1 cellular context compared by ENCODE assay signal in the genomic region with DNA sequence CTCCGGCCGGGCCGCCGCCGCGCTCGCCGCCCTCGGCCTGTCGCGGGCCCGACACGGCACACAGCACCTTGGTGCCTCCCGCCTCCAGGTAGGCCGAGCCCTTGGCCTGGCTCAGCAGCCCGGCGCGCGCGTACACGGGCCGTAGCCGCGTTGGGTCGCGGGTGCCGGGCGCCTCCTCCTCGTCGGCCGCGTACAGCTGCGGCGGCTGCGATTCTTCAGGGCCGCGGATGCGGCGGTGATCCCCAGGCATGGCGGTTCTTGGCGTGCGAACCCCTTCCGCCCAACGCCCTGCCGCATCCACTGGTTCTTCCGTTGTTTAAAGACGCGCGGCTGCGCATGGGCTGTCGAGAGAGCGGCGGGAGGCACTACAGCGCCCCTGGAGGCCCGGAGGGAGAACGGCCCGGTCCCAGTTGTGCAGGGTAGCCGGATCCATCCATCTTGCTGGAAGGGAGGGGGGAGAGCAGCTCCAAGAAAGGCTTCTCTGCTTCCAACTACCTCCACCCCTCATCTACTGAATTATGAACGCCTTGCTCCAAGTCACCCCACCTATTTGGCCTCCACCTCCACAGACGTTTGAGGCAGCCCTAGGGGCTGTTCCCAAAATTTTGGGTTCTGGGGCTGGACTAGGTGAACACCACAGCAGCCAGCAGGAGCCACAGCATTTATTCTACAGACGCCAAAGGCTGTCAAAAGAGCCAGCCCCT.
TF ChIP-seq lines count a peak whose summit lies in the region.

Gene EXOSC6 (minus strand): TSS at position 290 of the 704 bp plus-strand sequence. CDS start 40 bp downstream, at position 250.

TF ChIP-seq in HepG2, 621 proteins besides CTCF, POLR2A, EP300 and RAD21 (continued from another document and continues in another):
- TF ChIP-seq KIAA2018 (CRISPR knock-in tag; IDR thresholded peaks at IDR 0.05; ENCODE audit: borderline replicate concordance): peak; percentile 42; the same call in 1 of the 2 replicates
- TF ChIP-seq, protein P1, sequence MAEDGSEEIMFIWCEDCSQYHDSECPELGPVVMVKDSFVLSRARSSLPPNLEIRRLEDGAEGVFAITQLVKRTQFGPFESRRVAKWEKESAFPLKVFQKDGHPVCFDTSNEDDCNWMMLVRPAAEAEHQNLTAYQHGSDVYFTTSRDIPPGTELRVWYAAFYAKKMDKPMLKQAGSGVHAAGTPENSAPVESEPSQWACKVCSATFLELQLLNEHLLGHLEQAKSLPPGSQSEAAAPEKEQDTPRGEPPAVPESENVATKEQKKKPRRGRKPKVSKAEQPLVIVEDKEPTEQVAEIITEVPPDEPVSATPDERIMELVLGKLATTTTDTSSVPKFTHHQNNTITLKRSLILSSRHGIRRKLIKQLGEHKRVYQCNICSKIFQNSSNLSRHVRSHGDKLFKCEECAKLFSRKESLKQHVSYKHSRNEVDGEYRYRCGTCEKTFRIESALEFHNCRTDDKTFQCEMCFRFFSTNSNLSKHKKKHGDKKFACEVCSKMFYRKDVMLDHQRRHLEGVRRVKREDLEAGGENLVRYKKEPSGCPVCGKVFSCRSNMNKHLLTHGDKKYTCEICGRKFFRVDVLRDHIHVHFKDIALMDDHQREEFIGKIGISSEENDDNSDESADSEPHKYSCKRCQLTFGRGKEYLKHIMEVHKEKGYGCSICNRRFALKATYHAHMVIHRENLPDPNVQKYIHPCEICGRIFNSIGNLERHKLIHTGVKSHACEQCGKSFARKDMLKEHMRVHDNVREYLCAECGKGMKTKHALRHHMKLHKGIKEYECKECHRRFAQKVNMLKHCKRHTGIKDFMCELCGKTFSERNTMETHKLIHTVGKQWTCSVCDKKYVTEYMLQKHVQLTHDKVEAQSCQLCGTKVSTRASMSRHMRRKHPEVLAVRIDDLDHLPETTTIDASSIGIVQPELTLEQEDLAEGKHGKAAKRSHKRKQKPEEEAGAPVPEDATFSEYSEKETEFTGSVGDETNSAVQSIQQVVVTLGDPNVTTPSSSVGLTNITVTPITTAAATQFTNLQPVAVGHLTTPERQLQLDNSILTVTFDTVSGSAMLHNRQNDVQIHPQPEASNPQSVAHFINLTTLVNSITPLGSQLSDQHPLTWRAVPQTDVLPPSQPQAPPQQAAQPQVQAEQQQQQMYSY (CRISPR knock-in tag; IDR thresholded peaks at IDR 0.05): no peak
- peak; percentile 46 for TF ChIP-seq HCFC1 (IDR thresholded peaks at IDR 0.05; ENCODE audit: low read depth, low read length)
- TF ChIP-seq CREB1 (IDR thresholded peaks at IDR 0.05): peak; percentile 49
- no peak; the same call in 1 of the 2 replicates for TF ChIP-seq CREB1 (CRISPR knock-in tag; IDR thresholded peaks at IDR 0.05)
- no peak for TF ChIP-seq NFRKB (IDR thresholded peaks at IDR 0.05)
- TF ChIP-seq REPIN1 (CRISPR knock-in tag; IDR thresholded peaks at IDR 0.05; ENCODE audit: borderline replicate concordance, low read depth): peak; percentile 100
- no peak; the same call in 1 of the 2 replicates for TF ChIP-seq KDM5A (IDR thresholded peaks at IDR 0.05; ENCODE audit: borderline replicate concordance, low read length)
- TF ChIP-seq ZBTB43 (CRISPR knock-in tag; conservative IDR thresholded peaks at IDR 0.05): no peak
- peak; percentile 92 for TF ChIP-seq SMAD3 (CRISPR knock-in tag; IDR thresholded peaks at IDR 0.05)
- peak; percentile 84 for TF ChIP-seq JARID2 (CRISPR knock-in tag; IDR thresholded peaks at IDR 0.05; ENCODE audit: insufficient replicate concordance)
- peak; percentile 87; the same call in 1 of the 2 replicates for TF ChIP-seq CAMTA2 (CRISPR knock-in tag; IDR thresholded peaks at IDR 0.05; ENCODE audit: borderline replicate concordance)
- peak; percentile 71; the same call in 1 of the 2 replicates for TF ChIP-seq ZNF121 (CRISPR knock-in tag; IDR thresholded peaks at IDR 0.05)
- TF ChIP-seq SIX4 (CRISPR knock-in tag; IDR thresholded peaks at IDR 0.05): peak; percentile 56; the same call in 1 of the 2 replicates
- peak; percentile 96; the same call in 1 of the 2 replicates for TF ChIP-seq ZKSCAN8 (CRISPR knock-in tag; IDR thresholded peaks at IDR 0.05; ENCODE audit: borderline replicate concordance)
- no peak for TF ChIP-seq ZNF720 (CRISPR knock-in tag; IDR thresholded peaks at IDR 0.05)
- TF ChIP-seq, protein P2, sequence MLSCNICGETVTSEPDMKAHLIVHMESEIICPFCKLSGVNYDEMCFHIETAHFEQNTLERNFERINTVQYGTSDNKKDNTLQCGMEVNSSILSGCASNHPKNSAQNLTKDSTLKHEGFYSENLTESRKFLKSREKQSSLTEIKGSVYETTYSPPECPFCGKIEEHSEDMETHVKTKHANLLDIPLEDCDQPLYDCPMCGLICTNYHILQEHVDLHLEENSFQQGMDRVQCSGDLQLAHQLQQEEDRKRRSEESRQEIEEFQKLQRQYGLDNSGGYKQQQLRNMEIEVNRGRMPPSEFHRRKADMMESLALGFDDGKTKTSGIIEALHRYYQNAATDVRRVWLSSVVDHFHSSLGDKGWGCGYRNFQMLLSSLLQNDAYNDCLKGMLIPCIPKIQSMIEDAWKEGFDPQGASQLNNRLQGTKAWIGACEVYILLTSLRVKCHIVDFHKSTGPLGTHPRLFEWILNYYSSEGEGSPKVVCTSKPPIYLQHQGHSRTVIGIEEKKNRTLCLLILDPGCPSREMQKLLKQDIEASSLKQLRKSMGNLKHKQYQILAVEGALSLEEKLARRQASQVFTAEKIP (CRISPR knock-in tag; IDR thresholded peaks at IDR 0.05; ENCODE audit: borderline replicate concordance): no peak
- peak; percentile 100 for TF ChIP-seq PAF1 (CRISPR knock-in tag; IDR thresholded peaks at IDR 0.05)
- peak; percentile 99 for TF ChIP-seq AKAP8 (CRISPR knock-in tag; IDR thresholded peaks at IDR 0.05)
- TF ChIP-seq, protein P3, sequence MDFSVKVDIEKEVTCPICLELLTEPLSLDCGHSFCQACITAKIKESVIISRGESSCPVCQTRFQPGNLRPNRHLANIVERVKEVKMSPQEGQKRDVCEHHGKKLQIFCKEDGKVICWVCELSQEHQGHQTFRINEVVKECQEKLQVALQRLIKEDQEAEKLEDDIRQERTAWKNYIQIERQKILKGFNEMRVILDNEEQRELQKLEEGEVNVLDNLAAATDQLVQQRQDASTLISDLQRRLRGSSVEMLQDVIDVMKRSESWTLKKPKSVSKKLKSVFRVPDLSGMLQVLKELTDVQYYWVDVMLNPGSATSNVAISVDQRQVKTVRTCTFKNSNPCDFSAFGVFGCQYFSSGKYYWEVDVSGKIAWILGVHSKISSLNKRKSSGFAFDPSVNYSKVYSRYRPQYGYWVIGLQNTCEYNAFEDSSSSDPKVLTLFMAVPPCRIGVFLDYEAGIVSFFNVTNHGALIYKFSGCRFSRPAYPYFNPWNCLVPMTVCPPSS (IDR thresholded peaks at IDR 0.05): no peak
- TF ChIP-seq RARG (CRISPR knock-in tag; IDR thresholded peaks at IDR 0.05; ENCODE audit: low read depth): peak; percentile 91
- no peak for TF ChIP-seq CEBPB (IDR thresholded peaks at IDR 0.05; ENCODE audit: borderline replicate concordance, low read depth, low read length)
- TF ChIP-seq ZBTB1 (CRISPR knock-in tag; IDR thresholded peaks at IDR 0.05; ENCODE audit: borderline replicate concordance): no peak
- no peak for TF ChIP-seq KDM6A (CRISPR knock-in tag; IDR thresholded peaks at IDR 0.05; ENCODE audit: low read depth)
- TF ChIP-seq NPAS2 (CRISPR knock-in tag; IDR thresholded peaks at IDR 0.05; ENCODE audit: borderline replicate concordance): no peak
- TF ChIP-seq ZBTB25 (CRISPR knock-in tag; IDR thresholded peaks at IDR 0.05): peak; percentile 85
- no peak for TF ChIP-seq HNF4G (IDR thresholded peaks at IDR 0.05; ENCODE audit: borderline replicate concordance, low read depth, low read length)
- peak; percentile 39; the same call in 1 of the 2 replicates for TF ChIP-seq HNF4G (CRISPR knock-in tag; IDR thresholded peaks at IDR 0.05; ENCODE audit: borderline replicate concordance, low read depth)
- TF ChIP-seq, protein P4, sequence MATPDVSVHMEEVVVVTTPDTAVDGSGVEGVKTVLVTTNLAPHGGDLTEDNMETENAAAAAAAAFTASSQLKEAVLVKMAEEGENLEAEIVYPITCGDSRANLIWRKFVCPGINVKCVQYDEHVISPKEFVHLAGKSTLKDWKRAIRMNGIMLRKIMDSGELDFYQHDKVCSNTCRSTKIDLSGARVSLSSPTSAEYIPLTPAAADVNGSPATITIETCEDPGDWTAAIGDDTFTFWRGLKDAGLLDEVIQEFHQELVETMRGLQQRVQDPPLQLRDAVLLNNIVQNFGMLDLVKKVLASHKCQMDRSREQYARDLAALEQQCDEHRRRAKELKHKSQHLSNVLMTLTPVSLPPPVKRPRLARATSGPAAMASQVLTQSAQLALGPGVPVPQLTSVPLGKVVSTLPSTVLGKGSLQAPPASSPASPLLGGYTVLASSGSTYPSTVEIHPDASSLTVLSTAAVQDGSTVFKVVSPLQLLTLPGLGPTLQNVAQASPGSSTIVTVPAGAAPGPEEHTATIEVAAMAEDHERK (CRISPR knock-in tag; IDR thresholded peaks at IDR 0.05; ENCODE audit: low read depth): peak; percentile 79
- TF ChIP-seq, protein P5, sequence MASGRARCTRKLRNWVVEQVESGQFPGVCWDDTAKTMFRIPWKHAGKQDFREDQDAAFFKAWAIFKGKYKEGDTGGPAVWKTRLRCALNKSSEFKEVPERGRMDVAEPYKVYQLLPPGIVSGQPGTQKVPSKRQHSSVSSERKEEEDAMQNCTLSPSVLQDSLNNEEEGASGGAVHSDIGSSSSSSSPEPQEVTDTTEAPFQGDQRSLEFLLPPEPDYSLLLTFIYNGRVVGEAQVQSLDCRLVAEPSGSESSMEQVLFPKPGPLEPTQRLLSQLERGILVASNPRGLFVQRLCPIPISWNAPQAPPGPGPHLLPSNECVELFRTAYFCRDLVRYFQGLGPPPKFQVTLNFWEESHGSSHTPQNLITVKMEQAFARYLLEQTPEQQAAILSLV (CRISPR knock-in tag; IDR thresholded peaks at IDR 0.05; ENCODE audit: borderline replicate concordance): peak; percentile 94
- 0 out of 2 replicates have a peak, but pooled peaks have one; percentile 67 for TF ChIP-seq ZNF761 (CRISPR knock-in tag; conservative IDR thresholded peaks at IDR 0.05)
